Comparison of ENCODE assay signal across 1 cellular context in genomic region chr3:171967137-171967783, GRCh38.
TF ChIP-seq lines count a peak whose summit lies in the region.

No MANE protein-coding gene starts in this region.

TF ChIP-seq in HepG2, 621 proteins besides CTCF, POLR2A, EP300 and RAD21 (continued from another document):
- TF ChIP-seq CHD2 (IDR thresholded peaks at IDR 0.05; ENCODE audit: low read depth, low read length) (no peak), ARID5B (CRISPR knock-in tag; IDR thresholded peaks at IDR 0.05) (peak; percentile 99), PRPF4 (IDR thresholded peaks at IDR 0.05; ENCODE audit: low read depth, low read length, poor library complexity, severe bottlenecking) (no peak), ZFAT (CRISPR knock-in tag; conservative IDR thresholded peaks at IDR 0.05) (no peak), RBM39 (IDR thresholded peaks at IDR 0.05; ENCODE audit: low read depth, low read length, poor library complexity, severe bottlenecking) (no peak), THYN1 (CRISPR knock-in tag; IDR thresholded peaks at IDR 0.05; ENCODE audit: borderline replicate concordance, low read depth) (no peak), CBX2 (IDR thresholded peaks at IDR 0.05; ENCODE audit: low read depth, low read length) (no peak), CBX2 (CRISPR knock-in tag; IDR thresholded peaks at IDR 0.05; ENCODE audit: low read depth) (no peak), ZNF253 (CRISPR knock-in tag; IDR thresholded peaks at IDR 0.05; ENCODE audit: borderline replicate concordance) (no peak), POLR2AphosphoS5 (IDR thresholded peaks at IDR 0.05; ENCODE audit: low read depth, low read length) (peak; percentile 45; the same call in 1 of the 2 replicates), ZBTB42 (CRISPR knock-in tag; IDR thresholded peaks at IDR 0.05) (no peak), LBX2 (CRISPR knock-in tag; IDR thresholded peaks at IDR 0.05; ENCODE audit: borderline replicate concordance) (no peak), CEBPZ (IDR thresholded peaks at IDR 0.05; ENCODE audit: low read length) (no peak), ZNF142 (CRISPR knock-in tag; IDR thresholded peaks at IDR 0.05) (0 out of 2 replicates have a peak, but pooled peaks have one; percentile 62), ZNF589 (CRISPR knock-in tag; conservative IDR thresholded peaks at IDR 0.05) (0 out of 2 replicates have a peak, but pooled peaks have one; percentile 76), MZF1 (CRISPR knock-in tag; IDR thresholded peaks at IDR 0.05; ENCODE audit: borderline replicate concordance) (no peak), PBX3 (CRISPR knock-in tag; IDR thresholded peaks at IDR 0.05; ENCODE audit: borderline replicate concordance) (no peak), ZNF839 (CRISPR knock-in tag; IDR thresholded peaks at IDR 0.05; ENCODE audit: borderline replicate concordance) (no peak), CENPX (CRISPR knock-in tag; IDR thresholded peaks at IDR 0.05) (no peak)
